21 cellular contexts compared by ENCODE assay signal in the genomic region with DNA sequence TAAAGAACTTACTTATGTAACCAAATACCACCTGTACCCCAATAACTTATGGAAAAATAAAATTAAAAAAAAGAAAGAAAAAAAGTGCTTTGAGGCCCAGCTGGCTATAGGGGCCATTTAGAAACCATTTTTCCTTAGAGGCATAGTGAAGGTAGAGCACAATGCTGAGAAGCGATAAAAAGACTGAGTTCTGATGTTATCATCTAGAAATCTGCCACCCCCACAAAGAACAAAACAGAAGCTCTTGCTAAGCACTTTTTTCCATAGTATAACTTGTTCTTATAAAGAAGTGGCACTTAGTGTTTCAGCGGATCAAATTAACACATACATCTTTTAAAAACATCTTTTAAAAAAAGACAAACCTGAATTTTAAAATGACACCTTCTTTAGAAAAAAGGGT. TPM values are rescaled to one million over a fixed set of nuclear protein-coding genes. Genes with fewer than 3 reads are reported as not detected.
DNase-seq lines count a peak whose midpoint lies in the region; ATAC-seq and TF ChIP-seq lines count a peak whose summit lies in the region.
"Had no signal": no experiment of that assay in that cellular context is flagged by ENCODE, and none has a peak within 500 bp of the region (broad histone marks: within the 10 kb centered on the region; RNA-seq: fewer than 3 reads in every experiment).

No MANE protein-coding gene starts in this region.

- peak in 1 of 2 donors; percentile 32 for ATAC-seq in activated naive CD4-positive, alpha-beta T cell treated with anti-CD3 and anti-CD28 coated beads, Interleukin-2, amount 50 U/mL, for 72 hours
- ATAC-seq in stimulated activated naive CD8-positive, alpha-beta T cell treated with anti-CD3 and anti-CD28 coated beads, Interleukin-15, Interleukin-2, amounts not matched to agents 100 U/mL and 50 U/mL, for 24 hours = peak; percentile 60
- no peak for ATAC-seq in right cardiac atrium
- ATAC-seq: A549, GM12878, Panc1 had no signal

- H3K9me3 Mint-ChIP-seq in activated CD4-positive, alpha-beta T cell treated with anti-CD3 and anti-CD28 coated beads, Interleukin-2, amount 10 ng/mL, durations not matched to agents 24 days and 14 days = no peaks in the 10 kb centered on the region
- H3K9me3 Mint-ChIP-seq in activated CD4-positive, alpha-beta T cell treated with anti-CD3 and anti-CD28 coated beads, Interleukin-2, amount 10 ng/mL, durations not matched to agents 7 days and 5 days = peaks cover 4% of the 10 kb centered on the region
- H3K9me3 Mint-ChIP-seq in activated naive CD4-positive, alpha-beta T cell treated with anti-CD3 and anti-CD28 coated beads, Interleukin-2, amount 50 U/mL, for 72 hours = peaks cover 0 to 9% of the 10 kb centered on the region in 2 donors
- no peaks in the 10 kb centered on the region for H3K9me3 Mint-ChIP-seq in activated CD4-positive, alpha-beta memory T cell treated with anti-CD3 and anti-CD28 coated beads, Interleukin-2, amount 10 ng/mL, durations not matched to agents 7 days and 5 days
- H3K9me3 Mint-ChIP-seq in progenitor cell of endocrine pancreas (ENCODE audit: low read depth) = no peaks in the 10 kb centered on the region

- no peaks in the 10 kb centered on the region for H3K27me3 ChIP-seq in right cardiac atrium (ENCODE audit: control insufficient read depth, insufficient read depth)

- H3K4me1 ChIP-seq in right cardiac atrium (ENCODE audit: control insufficient read depth, insufficient read depth, low read length) = no peaks in the 10 kb centered on the region
- H3K4me1 ChIP-seq: A549, Caco-2 had no signal

- intact Hi-C loops in activated CD4-positive, alpha-beta T cell treated with anti-CD3 and anti-CD28 coated beads, Interleukin-2, amount 10 ng/mL, durations not matched to agents 24 days and 14 days (cut with micrococcal nuclease) = loop anchor here (1.0 to 2.0 kb wide), 6 partner anchors 9 to 121 kb away; no protein-coding TSS in a partner anchor
- intact Hi-C loops in right cardiac atrium (cut with DNase I) = no loop called here

- H3K27ac Mint-ChIP-seq in activated CD4-positive, alpha-beta T cell treated with anti-CD3 and anti-CD28 coated beads, Interleukin-2, amount 10 ng/mL, durations not matched to agents 24 days and 14 days = peak overlapping the region; percentile 84
- H3K27ac Mint-ChIP-seq in activated CD4-positive, alpha-beta T cell treated with anti-CD3 and anti-CD28 coated beads, Interleukin-2, amount 10 ng/mL, durations not matched to agents 7 days and 5 days = no peak overlapping the region
- H3K27ac Mint-ChIP-seq in activated naive CD4-positive, alpha-beta T cell treated with anti-CD3 and anti-CD28 coated beads, Interleukin-2, amount 50 U/mL, for 72 hours = peak overlapping the region; percentile 70 to 76
- peak overlapping the region; percentile 77 for H3K27ac Mint-ChIP-seq in activated CD4-positive, alpha-beta memory T cell treated with anti-CD3 and anti-CD28 coated beads, Interleukin-2, amount 10 ng/mL, durations not matched to agents 7 days and 5 days
- no peak overlapping the region for H3K27ac Mint-ChIP-seq in progenitor cell of endocrine pancreas
- H3K27ac Mint-ChIP-seq: B cell had no signal

- H3K4me1 Mint-ChIP-seq in activated CD4-positive, alpha-beta T cell treated with anti-CD3 and anti-CD28 coated beads, Interleukin-2, amount 10 ng/mL, durations not matched to agents 24 days and 14 days = peaks cover 31% of the 10 kb centered on the region
- H3K4me1 Mint-ChIP-seq in activated CD4-positive, alpha-beta T cell treated with anti-CD3 and anti-CD28 coated beads, Interleukin-2, amount 10 ng/mL, durations not matched to agents 7 days and 5 days = peaks cover 27% of the 10 kb centered on the region
- peaks cover 35% of the 10 kb centered on the region for H3K4me1 Mint-ChIP-seq in activated CD4-positive, alpha-beta memory T cell treated with anti-CD3 and anti-CD28 coated beads, Interleukin-2, amount 10 ng/mL, durations not matched to agents 7 days and 5 days
- H3K4me1 Mint-ChIP-seq in progenitor cell of endocrine pancreas (ENCODE audit: low read depth) = peaks cover 4% of the 10 kb centered on the region
- H3K4me1 Mint-ChIP-seq: B cell had no signal

- no peak for DNase-seq in activated CD4-positive, alpha-beta T cell treated with anti-CD3 and anti-CD28 coated beads, Interleukin-2, amount 10 ng/mL, durations not matched to agents 24 days and 14 days
- no peak for DNase-seq in activated CD4-positive, alpha-beta T cell treated with anti-CD3 and anti-CD28 coated beads, Interleukin-2, amount 10 ng/mL, durations not matched to agents 7 days and 5 days
- no peak for DNase-seq in activated naive CD4-positive, alpha-beta T cell treated with anti-CD3 and anti-CD28 coated beads, Interleukin-2, amount 50 U/mL, for 72 hours (ENCODE audit: low spot score in 2 of 2)
- no peak for DNase-seq in activated naive CD4-positive, alpha-beta T cell treated with anti-CD3 and anti-CD28 coated beads, Interleukin-2, amount 50 U/mL, for 16 hours
- DNase-seq in activated CD4-positive, alpha-beta memory T cell treated with anti-CD3 and anti-CD28 coated beads, Interleukin-2, amount 10 ng/mL, durations not matched to agents 7 days and 5 days = no peak
- DNase-seq in stimulated activated naive CD8-positive, alpha-beta T cell treated with anti-CD3 and anti-CD28 coated beads, Interleukin-15, Interleukin-2, amounts not matched to agents 100 U/mL and 50 U/mL, for 24 hours = no peak
- DNase-seq in right cardiac atrium = no peak
- no peak for DNase-seq in progenitor cell of endocrine pancreas (ENCODE audit: low spot score, unreplicated experiment)
- DNase-seq: Caco-2, DMS 273 treated with DMSO at 0.1 percent for 48 hours, NCI-H1105, NCI-H146, NCI-H2029, NCI-H345, NCI-H524, NCI-H82 had no signal

- H3K27me3 Mint-ChIP-seq in activated CD4-positive, alpha-beta T cell treated with anti-CD3 and anti-CD28 coated beads, Interleukin-2, amount 10 ng/mL, durations not matched to agents 24 days and 14 days = no peaks in the 10 kb centered on the region
- no peaks in the 10 kb centered on the region for H3K27me3 Mint-ChIP-seq in activated CD4-positive, alpha-beta T cell treated with anti-CD3 and anti-CD28 coated beads, Interleukin-2, amount 10 ng/mL, durations not matched to agents 7 days and 5 days
- no peaks in the 10 kb centered on the region for H3K27me3 Mint-ChIP-seq in activated CD4-positive, alpha-beta memory T cell treated with anti-CD3 and anti-CD28 coated beads, Interleukin-2, amount 10 ng/mL, durations not matched to agents 7 days and 5 days
- H3K27me3 Mint-ChIP-seq in progenitor cell of endocrine pancreas = no peaks in the 10 kb centered on the region

- no peak overlapping the region for H3K27ac ChIP-seq in right cardiac atrium (ENCODE audit: low read length)
- H3K27ac ChIP-seq: A549, KMS-11 had no signal

- POLR2A ChIA-PET in activated CD4-positive, alpha-beta T cell treated with anti-CD3 and anti-CD28 coated beads, Interleukin-2, amount 10 ng/mL, durations not matched to agents 7 days and 5 days (lab: Charles Lee) = no interaction called here
- POLR2A ChIA-PET in activated CD4-positive, alpha-beta memory T cell treated with anti-CD3 and anti-CD28 coated beads, Interleukin-2, amount 10 ng/mL, durations not matched to agents 7 days and 5 days (lab: Charles Lee) = interaction anchor here (0.6 to 2.7 kb wide), 10 partner anchors 12 to 53 kb away, joined by 3 to 19 read pairs (median 4); a partner anchor contains a TSS

- H3K36me3 Mint-ChIP-seq in activated CD4-positive, alpha-beta T cell treated with anti-CD3 and anti-CD28 coated beads, Interleukin-2, amount 10 ng/mL, durations not matched to agents 24 days and 14 days (ENCODE audit: low read depth) = no peaks in the 10 kb centered on the region
- peaks cover 2% of the 10 kb centered on the region for H3K36me3 Mint-ChIP-seq in activated CD4-positive, alpha-beta T cell treated with anti-CD3 and anti-CD28 coated beads, Interleukin-2, amount 10 ng/mL, durations not matched to agents 7 days and 5 days (ENCODE audit: low read depth)
- peaks cover 0 to 9% of the 10 kb centered on the region in 2 donors for H3K36me3 Mint-ChIP-seq in activated naive CD4-positive, alpha-beta T cell treated with anti-CD3 and anti-CD28 coated beads, Interleukin-2, amount 50 U/mL, for 72 hours
- peaks cover 3% of the 10 kb centered on the region for H3K36me3 Mint-ChIP-seq in activated CD4-positive, alpha-beta memory T cell treated with anti-CD3 and anti-CD28 coated beads, Interleukin-2, amount 10 ng/mL, durations not matched to agents 7 days and 5 days (ENCODE audit: low read depth)
- H3K36me3 Mint-ChIP-seq in progenitor cell of endocrine pancreas (ENCODE audit: insufficient read depth) = no peaks in the 10 kb centered on the region

- no peak overlapping the region for H3K4me3 Mint-ChIP-seq in activated CD4-positive, alpha-beta T cell treated with anti-CD3 and anti-CD28 coated beads, Interleukin-2, amount 10 ng/mL, durations not matched to agents 24 days and 14 days
- H3K4me3 Mint-ChIP-seq in activated CD4-positive, alpha-beta T cell treated with anti-CD3 and anti-CD28 coated beads, Interleukin-2, amount 10 ng/mL, durations not matched to agents 7 days and 5 days = no peak overlapping the region
- no peak overlapping the region for H3K4me3 Mint-ChIP-seq in activated CD4-positive, alpha-beta memory T cell treated with anti-CD3 and anti-CD28 coated beads, Interleukin-2, amount 10 ng/mL, durations not matched to agents 7 days and 5 days
- H3K4me3 Mint-ChIP-seq in progenitor cell of endocrine pancreas (ENCODE audit: low read depth) = no peak overlapping the region
- H3K4me3 Mint-ChIP-seq: B cell had no signal

- no peaks in the 10 kb centered on the region for H3K9me3 ChIP-seq in right cardiac atrium (ENCODE audit: control insufficient read depth, low read length)
- H3K9me3 ChIP-seq: A549, Caco-2 had no signal

- no peak for TF ChIP-seq CTCF in progenitor cell of endocrine pancreas (IDR thresholded peaks at IDR 0.05; ENCODE audit: unreplicated experiment)

- no peak overlapping the region for H3K4me3 ChIP-seq in right cardiac atrium (ENCODE audit: low read length)
- H3K4me3 ChIP-seq: A549, GM12878 had no signal

- 93% methylated on average over 2 of the region's 2 CpGs for WGBS in right cardiac atrium

- CTCF ChIA-PET in activated CD4-positive, alpha-beta T cell treated with anti-CD3 and anti-CD28 coated beads, Interleukin-2, amount 10 ng/mL, durations not matched to agents 7 days and 5 days (lab: Charles Lee) = interaction anchor here (1.3 to 2.1 kb wide), 4 partner anchors 11 to 44 kb away, joined by 4 to 10 read pairs (median 6); no protein-coding TSS in a partner anchor
- CTCF ChIA-PET in activated CD4-positive, alpha-beta memory T cell treated with anti-CD3 and anti-CD28 coated beads, Interleukin-2, amount 10 ng/mL, durations not matched to agents 7 days and 5 days (lab: Charles Lee) = interaction anchor here (1.8 kb wide), 2 partner anchors 11 to 36 kb away, joined by 7 read pairs; no protein-coding TSS in a partner anchor

RNA-seq across cellular contexts. Expression of a gene that starts 51.4 kb away (rescaled TPM):
- 111 and 114 TPM in 2 replicates for total RNA-seq in activated CD4-positive, alpha-beta T cell treated with anti-CD3 and anti-CD28 coated beads, Interleukin-2, amount 10 ng/mL, durations not matched to agents 24 days and 14 days
- total RNA-seq in activated CD4-positive, alpha-beta T cell treated with anti-CD3 and anti-CD28 coated beads, Interleukin-2, amount 10 ng/mL, durations not matched to agents 7 days and 5 days = 10 to 100 TPM; 52.0 to 63.6 TPM
- total RNA-seq in activated naive CD4-positive, alpha-beta T cell treated with anti-CD3 and anti-CD28 coated beads, Interleukin-2, amount 50 U/mL, for 72 hours = 100 to 1,000 TPM in 1 of 2 donors, 10 to 100 TPM in 1; 54.4 to 117 TPM
- 10 to 100 TPM; 61.8 to 63.0 TPM for total RNA-seq in activated CD4-positive, alpha-beta memory T cell treated with anti-CD3 and anti-CD28 coated beads, Interleukin-2, amount 10 ng/mL, durations not matched to agents 7 days and 5 days
- total RNA-seq in right cardiac atrium = under 1 TPM in 2 of 4 donors, not detected in 2; 0.09 to 0.12 TPM
- 0.05 TPM for polyA plus RNA-seq in right cardiac atrium
- total RNA-seq in progenitor cell of endocrine pancreas = not detected in 2 replicates
- total RNA-seq: B cell, Caco-2 had no signal
- polyA plus RNA-seq: A549 had no signal

Comparison
In these comparisons a context has a peak if more than half of its experiments do, and no peak if none do; other contexts are left out.
1. H3K27ac Mint-ChIP-seq: peak in activated CD4-positive, alpha-beta T cell treated with anti-CD3 and anti-CD28 coated beads, Interleukin-2, amount 10 ng/mL, durations not matched to agents 24 days and 14 days (single experiment), activated naive CD4-positive, alpha-beta T cell treated with anti-CD3 and anti-CD28 coated beads, Interleukin-2, amount 50 U/mL, for 72 hours (2 of 2) and activated CD4-positive, alpha-beta memory T cell treated with anti-CD3 and anti-CD28 coated beads, Interleukin-2, amount 10 ng/mL, durations not matched to agents 7 days and 5 days (single experiment); none in activated CD4-positive, alpha-beta T cell treated with anti-CD3 and anti-CD28 coated beads, Interleukin-2, amount 10 ng/mL, durations not matched to agents 7 days and 5 days (single experiment) and progenitor cell of endocrine pancreas (single experiment).
2. RNA of a gene that starts 51.4 kb away (total RNA-seq): 54.4 to 117 TPM in activated naive CD4-positive, alpha-beta T cell treated with anti-CD3 and anti-CD28 coated beads, Interleukin-2, amount 50 U/mL, for 72 hours, 111 to 114 TPM in activated CD4-positive, alpha-beta T cell treated with anti-CD3 and anti-CD28 coated beads, Interleukin-2, amount 10 ng/mL, durations not matched to agents 24 days and 14 days, 52.0 to 63.6 TPM in activated CD4-positive, alpha-beta T cell treated with anti-CD3 and anti-CD28 coated beads, Interleukin-2, amount 10 ng/mL, durations not matched to agents 7 days and 5 days and 61.8 to 63.0 TPM in activated CD4-positive, alpha-beta memory T cell treated with anti-CD3 and anti-CD28 coated beads, Interleukin-2, amount 10 ng/mL, durations not matched to agents 7 days and 5 days; 0.09 to 0.12 TPM in right cardiac atrium and not detected in progenitor cell of endocrine pancreas; every median in the first group is over 10 times any median in the second.